15 cellular contexts compared by ENCODE assay signal in the genomic region with DNA sequence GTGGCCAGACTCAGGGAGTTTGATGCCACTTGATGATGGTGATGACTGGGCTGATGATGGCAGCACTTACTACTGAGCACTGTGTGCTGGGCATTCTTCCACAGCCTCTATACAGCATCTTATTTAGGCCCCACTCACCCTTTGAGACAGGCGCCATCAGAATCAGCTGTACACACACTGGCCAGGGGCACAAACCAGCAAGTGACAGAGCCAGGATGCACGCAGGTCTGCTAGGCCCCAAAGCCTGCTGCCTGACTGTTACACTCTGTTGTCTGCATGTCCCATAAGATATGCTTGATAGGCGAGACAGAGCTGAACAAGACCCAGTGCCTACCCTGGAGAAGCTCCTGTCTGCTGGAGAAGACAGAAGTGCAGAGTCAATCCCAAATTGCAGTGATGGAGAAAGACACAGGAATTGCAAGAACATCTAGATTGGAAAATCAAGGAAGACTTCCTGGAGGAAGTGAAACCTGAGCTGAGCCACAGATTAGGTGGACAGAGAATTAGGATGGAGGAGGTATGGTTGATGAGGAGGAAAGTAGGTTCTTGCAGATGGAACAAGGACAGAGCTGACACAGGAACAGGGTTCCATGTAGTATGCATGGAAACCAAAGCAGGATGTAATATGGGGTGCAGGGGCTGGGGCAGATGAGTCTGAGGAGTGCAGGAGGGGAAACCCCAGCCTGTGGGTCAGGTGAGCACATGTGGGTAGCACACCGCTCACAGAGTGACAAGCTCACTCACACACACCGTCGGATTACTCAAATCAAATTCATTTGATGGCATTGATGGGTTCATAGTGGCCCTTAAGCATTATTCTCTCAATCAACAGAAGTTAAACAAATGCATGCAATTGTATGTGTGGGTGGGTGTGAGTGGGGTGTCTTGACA.
DNase-seq lines count a peak whose midpoint lies in the region; ATAC-seq and TF ChIP-seq lines count a peak whose summit lies in the region.
"Had no signal": no experiment of that assay in that cellular context is flagged by ENCODE, and none has a peak within 500 bp of the region (broad histone marks: within the 10 kb centered on the region; RNA-seq: fewer than 3 reads in every experiment).

No MANE protein-coding gene starts in this region.

- H2BK12ac ChIP-seq in neuronal stem cell (ENCODE audit: low read length) = no peak overlapping the region

- CTCF ChIA-PET in CD8-positive, alpha-beta T cell (lab: Charles Lee) = no interaction called here

- H2AFZ ChIP-seq in neuronal stem cell (ENCODE audit: low read length) = no peak overlapping the region

- peak; percentile 32 to 33 for DNase-seq in activated T-cell treated with anti-CD3 and anti-CD28 coated beads, Interleukin-2, amount 50 U/mL, for 72 hours
- no peak for DNase-seq in activated T-cell treated with anti-CD3 and anti-CD28 coated beads, Interleukin-2, amount 50 U/mL, for 1 hour
- DNase-seq in CD8-positive, alpha-beta T cell = no peak
- DNase-seq in T-helper 17 cell (no peak), neuronal stem cell (ENCODE audit: low spot score) (no peak), superior temporal gyrus (ENCODE audit: extremely low spot score) (no peak), SHP77 treated with DMSO at 0.1 percent for 48 hours (lab: John Stamatoyannopoulos, UW) (no peak), NCI-H1930 (lab: John Stamatoyannopoulos, UW) (no peak)
- DNase-seq: Calu3; CD4-positive, alpha-beta T cell; MG63; NCI-H1092; NCI-H2081 treated with DMSO at 0.1 percent for 48 hours; NCI-H510A treated with DMSO at 0.1 percent for 48 hours; PC-3 had no signal

- no peaks in the 10 kb centered on the region for H3K9me3 ChIP-seq in CD8-positive, alpha-beta T cell (ENCODE audit: low read length)
- no peaks in the 10 kb centered on the region for H3K9me3 ChIP-seq in T-helper 17 cell (ENCODE audit: control insufficient read depth, low read length, poor library complexity, severe bottlenecking)
- no peaks in the 10 kb centered on the region for H3K9me3 ChIP-seq in neuronal stem cell (replicated peaks in 1 of 2; ENCODE audit: control insufficient read depth in 2 of 2, insufficient read depth in 1 of 2, low read depth in 1 of 2, low read length in 2 of 2)
- H3K9me3 ChIP-seq: MG63 had no signal

- H4K91ac ChIP-seq in neuronal stem cell (ENCODE audit: low read depth, low read length, poor library complexity) = no peak overlapping the region

- H3K4me2 ChIP-seq in neuronal stem cell (ENCODE audit: insufficient read depth, low read length, poor library complexity, severe bottlenecking) = no peak overlapping the region

- TF ChIP-seq CTCF in CD8-positive, alpha-beta T cell (IDR thresholded peaks at IDR 0.05) = no peak

- H3K18ac ChIP-seq in neuronal stem cell (ENCODE audit: low read length) = no peak overlapping the region

- no peak overlapping the region for H3K27ac ChIP-seq in CD8-positive, alpha-beta T cell (ENCODE audit: low read depth, low read length)
- H3K27ac ChIP-seq in neuronal stem cell (replicated peaks; ENCODE audit: low read length) = no peak overlapping the region

- no peak overlapping the region for H2AK5ac ChIP-seq in neuronal stem cell (ENCODE audit: low read depth, low read length)

- H3K14ac ChIP-seq in neuronal stem cell (ENCODE audit: low read length) = no peak overlapping the region

- no peaks in the 10 kb centered on the region for H3K36me3 Mint-ChIP-seq in activated T-cell treated with anti-CD3 and anti-CD28 coated beads, Interleukin-2, amount 50 U/mL, for 72 hours (ENCODE audit: insufficient read depth in 2 of 2)
- H3K36me3 Mint-ChIP-seq in CD8-positive, alpha-beta T cell = peaks cover 24% of the 10 kb centered on the region
- peaks cover 2% of the 10 kb centered on the region for H3K36me3 Mint-ChIP-seq in T-helper 17 cell (ENCODE audit: low read depth)

- no peak overlapping the region for H3K4ac ChIP-seq in neuronal stem cell (ENCODE audit: low read length)

- H3K79me1 ChIP-seq in neuronal stem cell (ENCODE audit: low read depth, low read length) = no peaks in the 10 kb centered on the region

- H3K4me1 ChIP-seq in CD8-positive, alpha-beta T cell (ENCODE audit: insufficient read depth, low read length) = no peaks in the 10 kb centered on the region
- H3K4me1 ChIP-seq in neuronal stem cell (ENCODE audit: control insufficient read depth in 2 of 2, insufficient read depth in 1 of 2, low read depth in 1 of 2, low read length in 2 of 2) = peaks cover 11 to 13% of the 10 kb centered on the region in 2 donors

- peak; percentile 93 to 94 for ATAC-seq in activated T-cell treated with anti-CD3 and anti-CD28 coated beads, Interleukin-2, amount 50 U/mL, for 72 hours (replicated peaks in 1 of 2)
- no peak for ATAC-seq in CD8-positive, alpha-beta T cell
- ATAC-seq in T-helper 17 cell = peak; percentile 50
- ATAC-seq: PC-3 had no signal

- H3K36me3 ChIP-seq in CD8-positive, alpha-beta T cell (ENCODE audit: insufficient read depth, low read length) = no peaks in the 10 kb centered on the region
- H3K36me3 ChIP-seq in neuronal stem cell (replicated peaks in 1 of 2; ENCODE audit: control insufficient read depth in 2 of 2, insufficient read depth in 2 of 2, low read length in 2 of 2) = no peaks in the 10 kb centered on the region
- H3K36me3 ChIP-seq: MG63 had no signal

- H2BK5ac ChIP-seq in neuronal stem cell (ENCODE audit: low read length) = no peak overlapping the region

- no peak overlapping the region for H3K23ac ChIP-seq in neuronal stem cell (ENCODE audit: low read depth, low read length, poor library complexity)

- no peaks in the 10 kb centered on the region for H3K27me3 Mint-ChIP-seq in activated T-cell treated with anti-CD3 and anti-CD28 coated beads, Interleukin-2, amount 50 U/mL, for 72 hours (ENCODE audit: low read depth)
- H3K27me3 Mint-ChIP-seq in CD8-positive, alpha-beta T cell (ENCODE audit: low read depth) = no peaks in the 10 kb centered on the region
- H3K27me3 Mint-ChIP-seq in T-helper 17 cell = no peaks in the 10 kb centered on the region
- H3K27me3 Mint-ChIP-seq: CD4-positive, alpha-beta T cell had no signal

- H3K27ac Mint-ChIP-seq in activated T-cell treated with anti-CD3 and anti-CD28 coated beads, Interleukin-2, amount 50 U/mL, for 72 hours = no peak overlapping the region
- H3K27ac Mint-ChIP-seq in CD8-positive, alpha-beta T cell = peak overlapping the region; percentile 37
- H3K27ac Mint-ChIP-seq in T-helper 17 cell = no peak overlapping the region
- H3K27ac Mint-ChIP-seq: CD4-positive, alpha-beta T cell had no signal

- no peak overlapping the region for H2BK120ac ChIP-seq in neuronal stem cell (ENCODE audit: low read depth, low read length)

- no peaks in the 10 kb centered on the region for H3K27me3 ChIP-seq in CD8-positive, alpha-beta T cell (ENCODE audit: insufficient read depth, low read length)
- peaks cover 0 to 25% (median 0%) of the 10 kb centered on the region in 3 experiments for H3K27me3 ChIP-seq in neuronal stem cell (ENCODE audit: control insufficient read depth in 3 of 3, insufficient read depth in 3 of 3, low read depth in 1 of 3, low read length in 3 of 3)
- H3K27me3 ChIP-seq: MG63 had no signal

- no CpG with 5 or more reads among the region's 6 CpGs for WGBS in neuronal stem cell (ENCODE audit: extremely low coverage in 2 of 2, insufficient read length in 2 of 2, insufficient replicate concordance in 1 of 2), 2 donors

- H3K9ac ChIP-seq in neuronal stem cell (ENCODE audit: low read depth, low read length, poor library complexity) = peak overlapping the region; percentile 18

- intact Hi-C loops in CD8-positive, alpha-beta T cell (cut with DNase I, micrococcal nuclease) = no loop called here

- POLR2A ChIA-PET in CD8-positive, alpha-beta T cell (lab: Charles Lee) = no interaction called here

- H2BK15ac ChIP-seq in neuronal stem cell (ENCODE audit: low read length) = no peak overlapping the region

- peaks cover 10% of the 10 kb centered on the region for H3K4me1 Mint-ChIP-seq in activated T-cell treated with anti-CD3 and anti-CD28 coated beads, Interleukin-2, amount 50 U/mL, for 72 hours (ENCODE audit: low read depth)
- H3K4me1 Mint-ChIP-seq in CD8-positive, alpha-beta T cell (ENCODE audit: low read depth) = peaks cover 5% of the 10 kb centered on the region
- H3K4me1 Mint-ChIP-seq in T-helper 17 cell = peaks cover 15% of the 10 kb centered on the region

- H4K8ac ChIP-seq in neuronal stem cell (ENCODE audit: low read depth, low read length) = no peak overlapping the region

- H3K9me3 Mint-ChIP-seq in activated T-cell treated with anti-CD3 and anti-CD28 coated beads, Interleukin-2, amount 50 U/mL, for 72 hours = no peaks in the 10 kb centered on the region
- H3K9me3 Mint-ChIP-seq in CD8-positive, alpha-beta T cell = no peaks in the 10 kb centered on the region
- H3K9me3 Mint-ChIP-seq: CD4-positive, alpha-beta T cell had no signal

- H3K4me3 ChIP-seq in CD8-positive, alpha-beta T cell (ENCODE audit: low read depth, low read length) = no peak overlapping the region
- H3K4me3 ChIP-seq in neuronal stem cell (ENCODE audit: low read length in 2 of 2) = no peak overlapping the region
- H3K4me3 ChIP-seq: MG63 had no signal

- no peak overlapping the region for H3K4me3 Mint-ChIP-seq in activated T-cell treated with anti-CD3 and anti-CD28 coated beads, Interleukin-2, amount 50 U/mL, for 72 hours
- H3K4me3 Mint-ChIP-seq in CD8-positive, alpha-beta T cell = no peak overlapping the region
- no peak overlapping the region for H3K4me3 Mint-ChIP-seq in T-helper 17 cell
- H3K4me3 Mint-ChIP-seq: CD4-positive, alpha-beta T cell had no signal

Comparison
In these comparisons a context has a peak if more than half of its experiments do, and no peak if none do; other contexts are left out.
1. DNase-seq: peak in activated T-cell treated with anti-CD3 and anti-CD28 coated beads, Interleukin-2, amount 50 U/mL, for 72 hours (2 of 2); none in activated T-cell treated with anti-CD3 and anti-CD28 coated beads, Interleukin-2, amount 50 U/mL, for 1 hour (single experiment), CD8-positive, alpha-beta T cell (0 of 7), T-helper 17 cell (0 of 3), neuronal stem cell (single experiment), superior temporal gyrus (single experiment), SHP77 treated with DMSO at 0.1 percent for 48 hours (single experiment) and NCI-H1930 (0 of 2).